In genomic region chr4:8843597-8843996, GRCh38 we compare ENCODE assay signal across 10 cellular contexts. TPM values are rescaled to one million over a fixed set of nuclear protein-coding genes. Genes with fewer than 3 reads are reported as not detected.
"Had no signal": no experiment of that assay in that cellular context is flagged by ENCODE, and none has a peak within 500 bp of the region (broad histone marks: within the 10 kb centered on the region; RNA-seq: fewer than 3 reads in every experiment).

No MANE protein-coding gene starts in this region.

- FAIRE-seq: H1, H54, HepG2 had no signal

- DNase-seq: H9, HCEC 1CT, HFFc6, KBM-7 had no signal

- H3K27ac ChIP-seq: HL-60 had no signal

- H3K4me3 ChIP-seq: GM23338 had no signal

RNA-seq across cellular contexts. Expression of gene HMX1, which starts 28.0 kb away (rescaled TPM):
- total RNA-seq: HepG2, HFFc6, HT1080 had no signal
